2 cellular contexts compared by ENCODE assay signal in genomic region chr3:112958749-112959560, GRCh38.
TF ChIP-seq lines count a peak whose summit lies in the region.

No MANE protein-coding gene starts in this region.

TF ChIP-seq in HepG2, 621 proteins besides CTCF, POLR2A, EP300 and RAD21:
- TF ChIP-seq MAFK (conservative IDR thresholded peaks at IDR 0.05 in 1 of 2, IDR thresholded peaks at IDR 0.05 in 1 of 2; ENCODE audit: low read length in 2 of 2) (peak; percentile 8 to 30; a peak in 1 of 4 replicates), TOE1 (CRISPR knock-in tag; IDR thresholded peaks at IDR 0.05) (no peak)
TF ChIP-seq in HepG2: peak in this region for 1.

TF ChIP-seq in SK-N-SH treated with all-trans-retinoic acid at 6 μM for 48 hours, 23 proteins besides CTCF, POLR2A, EP300 and RAD21:
- TF ChIP-seq ZNF8 (CRISPR knock-in tag; IDR thresholded peaks at IDR 0.05) (no peak), CREB5 (CRISPR knock-in tag; IDR thresholded peaks at IDR 0.05; ENCODE audit: low read depth) (no peak), POU6F1 (CRISPR knock-in tag; IDR thresholded peaks at IDR 0.05; ENCODE audit: borderline replicate concordance, low read depth) (no peak), ZFP30 (CRISPR knock-in tag; IDR thresholded peaks at IDR 0.05) (no peak), PPARA (CRISPR knock-in tag; IDR thresholded peaks at IDR 0.05; ENCODE audit: borderline replicate concordance) (no peak), ZFP3 (CRISPR knock-in tag; IDR thresholded peaks at IDR 0.05) (no peak), GLIS3 (CRISPR knock-in tag; IDR thresholded peaks at IDR 0.05) (no peak), SNAI2 (CRISPR knock-in tag; IDR thresholded peaks at IDR 0.05) (no peak), TSHZ2 (CRISPR knock-in tag; IDR thresholded peaks at IDR 0.05) (no peak), ISL1 (CRISPR knock-in tag; IDR thresholded peaks at IDR 0.05) (no peak), ZC3H10 (CRISPR knock-in tag; IDR thresholded peaks at IDR 0.05) (no peak), BACH2 (CRISPR knock-in tag; IDR thresholded peaks at IDR 0.05; ENCODE audit: borderline replicate concordance) (no peak), CSRNP3 (CRISPR knock-in tag; IDR thresholded peaks at IDR 0.05) (no peak), TCF4 (CRISPR knock-in tag; IDR thresholded peaks at IDR 0.05; ENCODE audit: borderline replicate concordance) (no peak), ARNTL (CRISPR knock-in tag; IDR thresholded peaks at IDR 0.05; ENCODE audit: borderline replicate concordance, low read depth) (no peak), TOX (CRISPR knock-in tag; IDR thresholded peaks at IDR 0.05; ENCODE audit: borderline replicate concordance) (no peak), RARB (CRISPR knock-in tag; IDR thresholded peaks at IDR 0.05) (no peak), ZNF70 (CRISPR knock-in tag; IDR thresholded peaks at IDR 0.05) (no peak), ESRRG (CRISPR knock-in tag; IDR thresholded peaks at IDR 0.05) (no peak), ZNF565 (CRISPR knock-in tag; conservative IDR thresholded peaks at IDR 0.05; ENCODE audit: low read depth) (no peak)
